1 cellular context compared by ENCODE assay signal in genomic region chr10:80466724-80467326, GRCh38.
TF ChIP-seq lines count a peak whose summit lies in the region.

No MANE protein-coding gene starts in this region.

TF ChIP-seq in K562, 482 proteins besides CTCF, POLR2A, EP300 and RAD21 (continued from another document):
- TF ChIP-seq HINFP (tag; conservative IDR thresholded peaks at IDR 0.05; ENCODE audit: low read depth): 0 out of 2 replicates have a peak, but pooled peaks have one; percentile 55
- TF ChIP-seq ZNF740 (CRISPR knock-in tag; IDR thresholded peaks at IDR 0.05): no peak
- peak in 1 of 2 experiments; percentile 50; a peak in 1 of 4 replicates for TF ChIP-seq ZNF740 (tag; IDR thresholded peaks at IDR 0.05)
- TF ChIP-seq BRD4 (IDR thresholded peaks at IDR 0.05): 0 out of 2 replicates have a peak, but pooled peaks have one; percentile 46
- TF ChIP-seq HSF4 (CRISPR knock-in tag; IDR thresholded peaks at IDR 0.05; ENCODE audit: borderline replicate concordance): 0 out of 2 replicates have a peak, but pooled peaks have one; percentile 2
- TF ChIP-seq SMARCB1 (IDR thresholded peaks at IDR 0.05; ENCODE audit: insufficient read length, low read depth): peak; percentile 34
- peak; percentile 54; the same call in 1 of the 2 replicates for TF ChIP-seq LEF1 (IDR thresholded peaks at IDR 0.05)
- peak; percentile 29; the same call in 1 of the 2 replicates for TF ChIP-seq JUND (IDR thresholded peaks at IDR 0.05; ENCODE audit: borderline replicate concordance, low read depth, low read length)
- peak; percentile 63; the same call in 2 of the 3 replicates for TF ChIP-seq JUND (tag; IDR thresholded peaks at IDR 0.05; ENCODE audit: borderline replicate concordance, low read depth, low read length)
- TF ChIP-seq MLLT1 (IDR thresholded peaks at IDR 0.05): peak in 1 of 2 experiments; percentile 26; a peak in 1 of 4 replicates
- TF ChIP-seq MAFF (IDR thresholded peaks at IDR 0.05; ENCODE audit: low read length): peak; percentile 89
- peak; percentile 97 for TF ChIP-seq C11orf30 (IDR thresholded peaks at IDR 0.05; ENCODE audit: low read depth)
- peak; percentile 57 for TF ChIP-seq SMAD4 (CRISPR knock-in tag; conservative IDR thresholded peaks at IDR 0.05)
- TF ChIP-seq ZNF766 (CRISPR knock-in tag; conservative IDR thresholded peaks at IDR 0.05): peak; percentile 87
- TF ChIP-seq CEBPG (CRISPR knock-in tag; IDR thresholded peaks at IDR 0.05): no peak
- peak in 1 of 2 experiments; percentile 31; a peak in 1 of 4 replicates for TF ChIP-seq CEBPG (tag; conservative IDR thresholded peaks at IDR 0.05 in 1 of 2, IDR thresholded peaks at IDR 0.05 in 1 of 2)
- TF ChIP-seq RNF2 (IDR thresholded peaks at IDR 0.05): 0 out of 2 replicates have a peak, but pooled peaks have one; percentile 27
